ENCODE assay signal across 27 cellular contexts in genomic region chr1:210313046-210313445, GRCh38.
"Had no signal": no experiment of that assay in that cellular context is flagged by ENCODE, and none has a peak within 500 bp of the region (broad histone marks: within the 10 kb centered on the region; RNA-seq: fewer than 3 reads in every experiment).

No MANE protein-coding gene starts in this region.

- H3K4me3 ChIP-seq: colonic mucosa, esophagus squamous epithelium, gastrocnemius medialis, heart right ventricle, lower lobe of right lung, mucosa of descending colon had no signal

- ATAC-seq: effector memory CD8-positive, alpha-beta T cell; esophagus mucosa; gastrocnemius medialis; left colon; left lobe of liver; lower lobe of right lung; mucosa of descending colon had no signal

- H3K27ac ChIP-seq: colonic mucosa, epithelial cell of prostate, lower lobe of right lung had no signal

- H3K27ac Mint-ChIP-seq: dendritic cell treated with granulocyte-macrophage colony-stimulating factor and Interleukin-4, amounts not matched to agents 40 ng/mL and 50 ng/mL, for 4 days; endodermal cell; mesothelial cell of epicardium had no signal

- H3K4me3 Mint-ChIP-seq: dendritic cell treated with granulocyte-macrophage colony-stimulating factor and Interleukin-4, amounts not matched to agents 40 ng/mL and 50 ng/mL, for 4 days; endodermal cell; mesothelial cell of epicardium had no signal

- H3K36me3 Mint-ChIP-seq: mesothelial cell of epicardium, naive B cell had no signal

- H3K36me3 ChIP-seq: colonic mucosa, esophagus squamous epithelium, gastrocnemius medialis, heart right ventricle, lower lobe of right lung had no signal

- H3K9me3 Mint-ChIP-seq: dendritic cell treated with granulocyte-macrophage colony-stimulating factor and Interleukin-4, amounts not matched to agents 40 ng/mL and 50 ng/mL, for 4 days; effector memory CD8-positive, alpha-beta T cell; endodermal cell; mesothelial cell of epicardium; naive B cell had no signal

- H3K27me3 ChIP-seq: colonic mucosa, gastrocnemius medialis had no signal

- H3K9me3 ChIP-seq: colonic mucosa, esophagus squamous epithelium, gastrocnemius medialis, heart right ventricle, lower lobe of right lung, mucosa of descending colon had no signal

- H3K4me1 Mint-ChIP-seq: endodermal cell had no signal

- DNase-seq: colonic mucosa; cortex of kidney; effector CD8-positive, alpha-beta T cell; effector memory CD8-positive, alpha-beta T cell; endodermal cell; erythroblast; esophagus squamous epithelium; foreskin fibroblast; foreskin melanocyte; gastrocnemius medialis; glutamatergic neuron; head of caudate nucleus; heart right ventricle; hippocampal formation; kidney; kidney glomerular epithelial cell; left colon; left ventricle myocardium superior; lower lobe of right lung; mesenchymal stem cell; mucosa of descending colon; naive B cell had no signal

- H3K4me1 ChIP-seq: colonic mucosa, gastrocnemius medialis had no signal
